In the genomic region with DNA sequence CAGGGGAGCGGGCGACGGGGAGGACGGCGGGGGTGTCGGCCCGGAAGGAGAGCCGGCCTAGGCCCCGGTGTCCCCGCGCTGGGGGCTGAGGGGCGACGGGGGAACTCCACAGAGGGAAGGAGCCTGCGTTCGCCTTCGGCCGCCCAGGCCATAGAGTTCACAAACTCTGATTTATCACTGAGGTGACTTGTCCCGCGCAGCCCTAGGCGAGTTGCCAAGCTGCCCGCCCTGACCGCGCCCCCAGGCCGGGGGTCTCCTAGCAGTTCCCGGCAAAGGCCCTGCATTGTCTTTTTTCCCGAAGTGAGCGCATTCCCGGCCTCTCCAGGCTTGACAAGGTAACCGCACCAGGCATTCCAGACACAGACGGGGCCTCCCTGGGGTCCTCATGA, we compare ENCODE assay signal across 34 cellular contexts. TPM values are rescaled to one million over a fixed set of nuclear protein-coding genes. Genes with fewer than 3 reads are reported as not detected.
DNase-seq lines count a peak whose midpoint lies in the region; ATAC-seq, FAIRE-seq and TF ChIP-seq lines count a peak whose summit lies in the region.
"Had no signal": no experiment of that assay in that cellular context is flagged by ENCODE, and none has a peak within 500 bp of the region (broad histone marks: within the 10 kb centered on the region; RNA-seq: fewer than 3 reads in every experiment).

No MANE protein-coding gene starts in this region.

- no peak overlapping the region for H3K27ac ChIP-seq in A549
- H3K27ac ChIP-seq in iPS DF 6.9 (ENCODE audit: low read length) = no peak overlapping the region
- H3K27ac ChIP-seq in neural progenitor cell = no peak overlapping the region
- no peak overlapping the region for H3K27ac ChIP-seq in PC-9
- H3K27ac ChIP-seq: ascending aorta, foreskin keratinocyte, heart left ventricle, left lung, psoas muscle had no signal

- H3K9ac ChIP-seq in NT2/D1 (ENCODE audit: insufficient read length, low read depth) (peak overlapping the region; percentile 56), neural progenitor cell (no peak overlapping the region)

- DNase-seq in A549 (ENCODE audit: low read depth in 1 of 2, low spot score in 1 of 2) = no peak
- no peak for DNase-seq in NT2/D1 (ENCODE audit: low read depth, low spot score)
- no peak for DNase-seq in iPS DF 6.9 (ENCODE audit: low read depth, low spot score)
- peak; percentile 71 for DNase-seq in neural progenitor cell (ENCODE audit: low spot score)
- DNase-seq in NCI-H446 (lab: John Stamatoyannopoulos, UW) = no peak
- DNase-seq in inferior parietal cortex (ENCODE audit: extremely low spot score) = no peak
- no peak for DNase-seq in PC-9
- DNase-seq: activated CD4-positive, alpha-beta T cell treated with anti-CD3 and anti-CD28 coated beads, Interleukin-2, amount 50 U/mL, for 4 hours; activated CD8-positive, alpha-beta memory T cell treated with anti-CD3 and anti-CD28 coated beads, Interleukin-2, amount 10 ng/mL, durations not matched to agents 7 days and 5 days; activated gamma-delta T cell; activated naive CD8-positive, alpha-beta T cell treated with anti-CD3 and anti-CD28 coated beads, Interleukin-2, amount 10 ng/mL, durations not matched to agents 7 days and 5 days; activated T-cell treated with anti-CD3 and anti-CD28 coated beads, Interleukin-2, amount 50 U/mL, for 4 hours; foreskin keratinocyte; GF-D8; heart left ventricle; KG1; left lung; MG63; NCI-H1105 treated with DMSO at 0.1 percent for 48 hours; NCI-H187 treated with DMSO at 0.1 percent for 48 hours; NCI-H524 treated with DMSO at 0.1 percent for 48 hours; Right ventricle myocardium superior; T-helper 17 cell had no signal

- H3K4me2 ChIP-seq in A549 (peak overlapping the region; percentile 95), neural progenitor cell (peak overlapping the region; percentile 77), PC-9 (no peak overlapping the region)

- H3K4me1 ChIP-seq in A549 (peaks cover 27% of the 10 kb centered on the region), NT2/D1 (ENCODE audit: insufficient read depth, insufficient read length) (no peaks in the 10 kb centered on the region), iPS DF 6.9 (ENCODE audit: control insufficient read depth, insufficient read depth, low read length) (peaks cover 4% of the 10 kb centered on the region; the same call in 1 of the 2 replicates), neural progenitor cell (peaks cover 22% of the 10 kb centered on the region), PC-9 (replicated peaks; ENCODE audit: insufficient read depth) (no peaks in the 10 kb centered on the region)
- H3K4me1 ChIP-seq: foreskin keratinocyte had no signal

- H3K9me3 Mint-ChIP-seq in neural progenitor cell = no peaks in the 10 kb centered on the region
- H3K9me3 Mint-ChIP-seq: activated naive CD8-positive, alpha-beta T cell treated with anti-CD3 and anti-CD28 coated beads, Interleukin-2, amount 10 ng/mL, durations not matched to agents 7 days and 5 days; activated T-cell treated with anti-CD3 and anti-CD28 coated beads, Interleukin-2, amount 50 U/mL, for 4 hours; stimulated activated memory B cell treated with anti-CD40 and anti-IgM and Interleukin-4, amounts not matched to agents 10 μg/mL and 1 μg/mL and 100 μg/mL, for 72 hours had no signal

- H3K27ac Mint-ChIP-seq in neural progenitor cell = no peak overlapping the region
- H3K27ac Mint-ChIP-seq: activated CD8-positive, alpha-beta memory T cell treated with anti-CD3 and anti-CD28 coated beads, Interleukin-2, amount 10 ng/mL, durations not matched to agents 7 days and 5 days; activated naive CD8-positive, alpha-beta T cell treated with anti-CD3 and anti-CD28 coated beads, Interleukin-2, amount 10 ng/mL, durations not matched to agents 7 days and 5 days; CD14-positive monocyte; stimulated activated memory B cell treated with anti-CD40 and anti-IgM and Interleukin-4, amounts not matched to agents 10 μg/mL and 1 μg/mL and 100 μg/mL, for 72 hours; T-helper 17 cell had no signal

- no peaks in the 10 kb centered on the region for H3K36me3 ChIP-seq in NT2/D1 (ENCODE audit: insufficient read depth, insufficient read length, low read length)
- no peaks in the 10 kb centered on the region; the same call in 1 of the 2 replicates for H3K36me3 ChIP-seq in iPS DF 6.9 (ENCODE audit: control insufficient read depth, insufficient read depth, low read length)
- no peaks in the 10 kb centered on the region for H3K36me3 ChIP-seq in neural progenitor cell
- no peaks in the 10 kb centered on the region for H3K36me3 ChIP-seq in PC-9 (ENCODE audit: low read depth)
- H3K36me3 ChIP-seq: MG63 had no signal

- ATAC-seq in A549 (no peak), GM18520 (IDR thresholded peaks at IDR 0.05; ENCODE audit: unreplicated experiment) (no peak)
- ATAC-seq: activated CD4-positive, CD25-positive, alpha-beta regulatory T cell treated with anti-CD3 and anti-CD28 coated beads, Interleukin-2, amount 50 U/mL, for 24 hours; activated CD8-positive, alpha-beta memory T cell treated with anti-CD3 and anti-CD28 coated beads, Interleukin-2, amount 10 ng/mL, durations not matched to agents 7 days and 5 days; activated T-cell treated with anti-CD3 and anti-CD28 coated beads, Interleukin-2, amount 50 U/mL, for 4 hours; foreskin keratinocyte; T-helper 17 cell had no signal

- H3K9me2 ChIP-seq in PC-9 (ENCODE audit: insufficient read depth) = no peaks in the 10 kb centered on the region

- no peaks in the 10 kb centered on the region for H3K79me2 ChIP-seq in neural progenitor cell (ENCODE audit: low read depth)
- H3K79me2 ChIP-seq in PC-9 (ENCODE audit: low read depth) = no peaks in the 10 kb centered on the region

- no peaks in the 10 kb centered on the region for H3K36me3 Mint-ChIP-seq in neural progenitor cell
- H3K36me3 Mint-ChIP-seq: activated CD8-positive, alpha-beta memory T cell treated with anti-CD3 and anti-CD28 coated beads, Interleukin-2, amount 10 ng/mL, durations not matched to agents 7 days and 5 days; activated naive CD8-positive, alpha-beta T cell treated with anti-CD3 and anti-CD28 coated beads, Interleukin-2, amount 10 ng/mL, durations not matched to agents 7 days and 5 days; stimulated activated memory B cell treated with anti-CD40 and anti-IgM and Interleukin-4, amounts not matched to agents 10 μg/mL and 1 μg/mL and 100 μg/mL, for 72 hours had no signal

- H4K20me1 ChIP-seq in neural progenitor cell (ENCODE audit: low read depth) = peaks cover 70% of the 10 kb centered on the region
- H4K20me1 ChIP-seq in PC-9 (ENCODE audit: insufficient read depth) = no peaks in the 10 kb centered on the region

- no peaks in the 10 kb centered on the region for H3K9me3 ChIP-seq in A549
- H3K9me3 ChIP-seq in NT2/D1 (ENCODE audit: insufficient read depth, low read length) = no peaks in the 10 kb centered on the region
- H3K9me3 ChIP-seq in iPS DF 6.9 (ENCODE audit: control insufficient read depth, insufficient read depth, low read length) = no peaks in the 10 kb centered on the region
- no peaks in the 10 kb centered on the region for H3K9me3 ChIP-seq in neural progenitor cell (ENCODE audit: low read depth)
- no peaks in the 10 kb centered on the region for H3K9me3 ChIP-seq in PC-9 (ENCODE audit: insufficient read depth, low read depth)
- H3K9me3 ChIP-seq: Caco-2, heart left ventricle, left lung, MG63, psoas muscle had no signal

- TF ChIP-seq CTCF in A549 (IDR thresholded peaks at IDR 0.05) = no peak
- no peak for TF ChIP-seq CTCF in neural progenitor cell (IDR thresholded peaks at IDR 0.05)
- TF ChIP-seq CTCF in PC-9 (conservative IDR thresholded peaks at IDR 0.05) = no peak

- no peak for TF ChIP-seq POLR2A in A549 (IDR thresholded peaks at IDR 0.05; ENCODE audit: low read length)

- H3K4me1 Mint-ChIP-seq in neural progenitor cell = peaks cover 2% of the 10 kb centered on the region
- H3K4me1 Mint-ChIP-seq: activated naive CD8-positive, alpha-beta T cell treated with anti-CD3 and anti-CD28 coated beads, Interleukin-2, amount 10 ng/mL, durations not matched to agents 7 days and 5 days; stimulated activated memory B cell treated with anti-CD40 and anti-IgM and Interleukin-4, amounts not matched to agents 10 μg/mL and 1 μg/mL and 100 μg/mL, for 72 hours; T-helper 17 cell had no signal

- no TSS peak for BruUV-seq in PC-9 (replicated peaks; lab: Mats Ljungman, UMichigan)

- FAIRE-seq in A549 (lab: Jason Lieb, UNC) = no peak
- FAIRE-seq: TTC549 had no signal

- no peak overlapping the region for H2AFZ ChIP-seq in neural progenitor cell (replicated peaks)
- H2AFZ ChIP-seq in PC-9 = no peak overlapping the region

- TF ChIP-seq EP300 in A549 (IDR thresholded peaks at IDR 0.05) = no peak

- peaks cover 33% of the 10 kb centered on the region for H3K27me3 Mint-ChIP-seq in neural progenitor cell (ENCODE audit: insufficient read depth, low read depth)
- H3K27me3 Mint-ChIP-seq: T-helper 17 cell had no signal

- 3% methylated on average over 14 of the region's 30 CpGs for WGBS in A549 (ENCODE audit: missing lambda C conversion rate)
- WGBS in iPS DF 6.9 (ENCODE audit: insufficient coverage, insufficient read length) = no CpG with 5 or more reads among the region's 30 CpGs

- intact Hi-C loops in PC-9 (cut with micrococcal nuclease; ENCODE audit: unreplicated experiment) = no loop called here

- TF ChIP-seq RAD21 in A549 (conservative IDR thresholded peaks at IDR 0.05 in 1 of 2, IDR thresholded peaks at IDR 0.05 in 1 of 2) = no peak

- H3K4me3 Mint-ChIP-seq in neural progenitor cell = peak overlapping the region; percentile 43
- H3K4me3 Mint-ChIP-seq: activated CD8-positive, alpha-beta memory T cell treated with anti-CD3 and anti-CD28 coated beads, Interleukin-2, amount 10 ng/mL, durations not matched to agents 7 days and 5 days; activated naive CD8-positive, alpha-beta T cell treated with anti-CD3 and anti-CD28 coated beads, Interleukin-2, amount 10 ng/mL, durations not matched to agents 7 days and 5 days; activated T-cell treated with anti-CD3 and anti-CD28 coated beads, Interleukin-2, amount 50 U/mL, for 4 hours; stimulated activated memory B cell treated with anti-CD40 and anti-IgM and Interleukin-4, amounts not matched to agents 10 μg/mL and 1 μg/mL and 100 μg/mL, for 72 hours; T-helper 17 cell had no signal

- H3K27me3 ChIP-seq in NT2/D1 (ENCODE audit: insufficient read depth, insufficient read length) = peaks cover 74% of the 10 kb centered on the region
- H3K27me3 ChIP-seq in iPS DF 6.9 (ENCODE audit: control insufficient read depth, insufficient read depth, low read length) = peaks cover 50% of the 10 kb centered on the region
- peaks cover 91% of the 10 kb centered on the region for H3K27me3 ChIP-seq in neural progenitor cell
- H3K27me3 ChIP-seq in PC-9 (ENCODE audit: insufficient read depth, low read depth) = no peaks in the 10 kb centered on the region

- CTCF ChIA-PET in A549 (lab: Yijun Ruan, JAX) (interaction anchor here (0.7 to 4.6 kb wide), 2 partner anchors 18 to 134 kb away, joined by 3 to 41 read pairs; no protein-coding TSS in a partner anchor), PC-9 (lab: Charles Lee) (no interaction called here)

- H3K4me3 ChIP-seq in A549 (no peak overlapping the region; the same call in 2 of the 3 replicates), NT2/D1 (ENCODE audit: insufficient read length, low read depth) (peak overlapping the region; percentile 18), iPS DF 6.9 (ENCODE audit: low read length) (peak overlapping the region; percentile 3; the same call in 1 of the 2 replicates), neural progenitor cell (peak overlapping the region; percentile 32), PC-9 (no peak overlapping the region)
- H3K4me3 ChIP-seq: ascending aorta, heart left ventricle, left lung, MG63, psoas muscle had no signal

- H3F3A ChIP-seq in neural progenitor cell (ENCODE audit: low read depth) (peaks cover 9% of the 10 kb centered on the region), PC-9 (ENCODE audit: insufficient read depth, low read depth) (no peaks in the 10 kb centered on the region)

- POLR2A ChIA-PET in A549 (lab: Yijun Ruan, JAX) (no interaction called here), PC-9 (lab: Charles Lee; ENCODE audit: unreplicated experiment) (no interaction called here)

RNA-seq across cellular contexts. Expression of a gene that starts 2.9 kb away (rescaled TPM):
- polyA plus RNA-seq in A549 (2011; rRNA removed) = not detected in 2 replicates
- 0.01 TPM in 1 of 2 replicates, not detected in the other for polyA plus RNA-seq in A549 (2012; cell fraction: cytosol; rRNA removed)
- polyA plus RNA-seq in A549 (2012; cell fraction: nucleus; rRNA removed) = not detected in 2 replicates
- polyA plus RNA-seq in A549 (2017; fragmentation: RNase III; extraction: RNeasy Plus Mini Kit Qiagen cat#74134 plus additional on column Dnase treatment) = not detected in 3 replicates
- not detected in 2 replicates for polyA minus RNA-seq in A549 (2011; rRNA and poly(A)+ RNA removed)
- not detected in 2 replicates for total RNA-seq in neural progenitor cell (ENCODE audit: low replicate concordance)
- total RNA-seq in PC-9 (2021) = not detected in 2 replicates
- total RNA-seq: A172; activated CD8-positive, alpha-beta memory T cell treated with anti-CD3 and anti-CD28 coated beads, Interleukin-2, amount 10 ng/mL, durations not matched to agents 7 days and 5 days; activated naive CD8-positive, alpha-beta T cell treated with anti-CD3 and anti-CD28 coated beads, Interleukin-2, amount 10 ng/mL, durations not matched to agents 7 days and 5 days; activated T-cell treated with anti-CD3 and anti-CD28 coated beads, Interleukin-2, amount 50 U/mL, for 4 hours; ascending aorta; Caco-2; foreskin keratinocyte; heart left ventricle; HT-29; left lung; psoas muscle; Right ventricle myocardium superior; T-helper 17 cell; ureter had no signal
- polyA plus RNA-seq: CD14-positive monocyte, foreskin keratinocyte, psoas muscle had no signal

Comparison
In these comparisons a context has a peak if more than half of its experiments do, and no peak if none do; other contexts are left out.
1. H3K4me3 ChIP-seq: peak in NT2/D1 (single experiment), iPS DF 6.9 (single experiment) and neural progenitor cell (single experiment); none in A549 (single experiment) and PC-9 (single experiment).